Comparison of ENCODE assay signal across 8 cellular contexts in genomic region chr10:99917963-99918825, GRCh38.
DNase-seq lines count a peak whose midpoint lies in the region; ATAC-seq and TF ChIP-seq lines count a peak whose summit lies in the region.

No MANE protein-coding gene starts in this region.

- DNase-seq in activated CD8-positive, alpha-beta memory T cell treated with anti-CD3 and anti-CD28 coated beads, Interleukin-2, amount 50 U/mL, for 48 hours, result peak; percentile 3
- no peak for DNase-seq in activated CD8-positive, alpha-beta memory T cell treated with anti-CD3 and anti-CD28 coated beads for 24 hours
- DNase-seq in esophagus squamous epithelium (lab: John Stamatoyannopoulos, UW), result no peak
- DNase-seq in midbrain (lab: John Stamatoyannopoulos, UW), result peak; percentile 38
- peak; percentile 51 to 79 for DNase-seq in aorta
- no peak for DNase-seq in HPDE6-E6E7 (ENCODE audit: extremely low spot score)

- peak overlapping the region; percentile 69 to 80 (median 75) for H3K27ac ChIP-seq in esophagus squamous epithelium
- peak overlapping the region in 1 of 2 donors; percentile 12 for H3K27ac ChIP-seq in aorta (ENCODE audit: low read depth in 1 of 2, low read length in 2 of 2)

- TF ChIP-seq CTCF in esophagus squamous epithelium (IDR thresholded peaks at IDR 0.05), result no peak

- no peaks in the 10 kb centered on the region for H3K9me3 ChIP-seq in esophagus squamous epithelium
- H3K9me3 ChIP-seq in aorta (ENCODE audit: control insufficient read depth, low read length), result no peaks in the 10 kb centered on the region

- H3K4me3 ChIP-seq in esophagus squamous epithelium (peak overlapping the region in 3 of 4 donors; percentile 28 to 53 (median 28)), aorta (ENCODE audit: low read length in 2 of 2) (peak overlapping the region; percentile 10 to 21)

- peak; percentile 48 for ATAC-seq in aorta (ENCODE audit: low FRiP score)
- ATAC-seq in HG03571 (IDR thresholded peaks at IDR 0.05; ENCODE audit: unreplicated experiment), result no peak
- ATAC-seq in GM19395 (IDR thresholded peaks at IDR 0.05; ENCODE audit: unreplicated experiment), result no peak

- 12 to 25% methylated on average over 10 of the region's 10 CpGs for WGBS in esophagus squamous epithelium, 2 donors
- 5 to 6% methylated on average over 10 of the region's 10 CpGs for WGBS in aorta, 2 donors

- no peak for TF ChIP-seq POLR2A in esophagus squamous epithelium (IDR thresholded peaks at IDR 0.05)

- H3K27me3 ChIP-seq in esophagus squamous epithelium (no peaks in the 10 kb centered on the region), aorta (ENCODE audit: control insufficient read depth in 1 of 2, insufficient read depth in 2 of 2, low read length in 1 of 2) (no peaks in the 10 kb centered on the region)

- H3K36me3 ChIP-seq in esophagus squamous epithelium (no peaks in the 10 kb centered on the region), aorta (ENCODE audit: control insufficient read depth in 1 of 2, insufficient read depth in 2 of 2, low read length in 1 of 2) (no peaks in the 10 kb centered on the region)

- intact Hi-C loops in esophagus squamous epithelium (cut with DNase I), result no loop called here
- intact Hi-C loops in aorta (cut with DNase I), result loop anchor here in 1 of 2 donors (10.0 kb wide), 1 partner anchor 87 kb away; the partner anchor contains the start of gene DNMBP

- H3K4me1 ChIP-seq in esophagus squamous epithelium (peaks cover 7 to 64% (median 21%) of the 10 kb centered on the region in 3 donors), aorta (ENCODE audit: control insufficient read depth in 1 of 2, insufficient read depth in 2 of 2, low read length in 2 of 2) (no peaks in the 10 kb centered on the region)

Comparison
In these comparisons a context has a peak if more than half of its experiments do, and no peak if none do; other contexts are left out.
1. DNase-seq: peak in activated CD8-positive, alpha-beta memory T cell treated with anti-CD3 and anti-CD28 coated beads, Interleukin-2, amount 50 U/mL, for 48 hours (single experiment), midbrain (single experiment) and aorta (2 of 2); none in activated CD8-positive, alpha-beta memory T cell treated with anti-CD3 and anti-CD28 coated beads for 24 hours (single experiment), esophagus squamous epithelium (single experiment) and HPDE6-E6E7 (single experiment).